ENCODE assay signal across 10 cellular contexts in the genomic region with DNA sequence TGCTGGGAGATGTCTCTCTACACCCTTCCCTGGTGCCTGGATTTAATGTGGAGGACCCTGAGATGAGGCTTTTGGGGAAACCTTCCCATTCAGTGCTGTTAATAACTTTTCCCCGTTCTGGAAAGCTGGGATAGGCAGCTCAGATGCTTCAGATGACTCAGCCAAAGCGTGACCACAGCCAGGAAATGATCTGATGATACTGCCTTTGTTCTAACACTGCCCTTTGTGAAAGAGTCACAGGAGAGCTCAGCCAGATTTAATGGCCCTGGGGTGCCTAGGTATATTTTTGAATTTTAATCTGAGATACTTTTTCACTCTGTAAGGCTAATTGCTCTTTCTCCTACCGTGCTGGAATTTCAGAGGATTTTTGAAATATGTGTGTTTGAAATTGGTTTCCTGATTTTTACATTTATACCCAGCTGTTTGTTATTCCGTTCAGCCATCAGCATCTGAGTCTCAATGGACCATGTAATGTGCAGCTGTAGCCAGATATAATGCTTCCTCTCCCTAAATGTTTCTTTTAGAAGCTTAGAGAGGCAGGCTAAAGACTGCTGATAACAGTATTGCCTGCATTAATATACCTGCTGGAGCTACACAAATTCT. TPM values are rescaled to one million over a fixed set of nuclear protein-coding genes. Genes with fewer than 3 reads are reported as not detected.
DNase-seq lines count a peak whose midpoint lies in the region; ATAC-seq and TF ChIP-seq lines count a peak whose summit lies in the region.
"Had no signal": no experiment of that assay in that cellular context is flagged by ENCODE, and none has a peak within 500 bp of the region (broad histone marks: within the 10 kb centered on the region; RNA-seq: fewer than 3 reads in every experiment).

No MANE protein-coding gene starts in this region.

- H3K36me3 Mint-ChIP-seq in naive thymus-derived CD4-positive, alpha-beta T cell = no peaks in the 10 kb centered on the region
- no peaks in the 10 kb centered on the region for H3K36me3 Mint-ChIP-seq in natural killer cell treated with Interleukin-12 subunit alpha and Interleukin-12 subunit beta and Interleukin-15 and Interleukin-18, amount 100 ng/mL, for 72 hours

- no peaks in the 10 kb centered on the region for H3F3A ChIP-seq in smooth muscle cell (ENCODE audit: low read depth)

- ATAC-seq in naive thymus-derived CD4-positive, alpha-beta T cell = no peak
- ATAC-seq in GM19351 (IDR thresholded peaks at IDR 0.05; ENCODE audit: unreplicated experiment) = no peak
- ATAC-seq in GM18907 (IDR thresholded peaks at IDR 0.05; ENCODE audit: unreplicated experiment) = no peak
- no peak for ATAC-seq in natural killer cell treated with Interleukin-12 subunit alpha and Interleukin-12 subunit beta and Interleukin-15 and Interleukin-18, amount 100 ng/mL, for 72 hours

- H3K36me3 ChIP-seq in breast epithelium = no peaks in the 10 kb centered on the region
- no peaks in the 10 kb centered on the region for H3K36me3 ChIP-seq in hepatocyte (replicated peaks; ENCODE audit: insufficient read depth, low read depth)
- no peaks in the 10 kb centered on the region for H3K36me3 ChIP-seq in smooth muscle cell (ENCODE audit: low read depth)
- H3K36me3 ChIP-seq in naive thymus-derived CD4-positive, alpha-beta T cell (ENCODE audit: control insufficient read depth in 2 of 3, insufficient read depth in 3 of 3, low read length in 3 of 3) = no peaks in the 10 kb centered on the region

- H3K9me3 Mint-ChIP-seq in naive thymus-derived CD4-positive, alpha-beta T cell = peaks cover 0 to 1% (median 0%) of the 10 kb centered on the region in 11 donors
- H3K9me3 Mint-ChIP-seq in natural killer cell treated with Interleukin-12 subunit alpha and Interleukin-12 subunit beta and Interleukin-15 and Interleukin-18, amount 100 ng/mL, for 72 hours = no peaks in the 10 kb centered on the region

- no peaks in the 10 kb centered on the region for H4K20me1 ChIP-seq in hepatocyte (ENCODE audit: insufficient read depth, poor library complexity, severe bottlenecking)
- no peaks in the 10 kb centered on the region for H4K20me1 ChIP-seq in smooth muscle cell (ENCODE audit: low read depth)

- peaks cover 0 to 8% (median 0%) of the 10 kb centered on the region in 7 donors for H3K4me1 Mint-ChIP-seq in naive thymus-derived CD4-positive, alpha-beta T cell
- H3K4me1 Mint-ChIP-seq in natural killer cell treated with Interleukin-12 subunit alpha and Interleukin-12 subunit beta and Interleukin-15 and Interleukin-18, amount 100 ng/mL, for 72 hours (ENCODE audit: low read depth in 2 of 2) = peaks cover 6 to 8% of the 10 kb centered on the region in 2 donors

- TF ChIP-seq CTCF in breast epithelium (IDR thresholded peaks at IDR 0.05) = no peak
- TF ChIP-seq CTCF in hepatocyte (IDR thresholded peaks at IDR 0.05; ENCODE audit: poor library complexity) = no peak
- TF ChIP-seq CTCF in smooth muscle cell (IDR thresholded peaks at IDR 0.05; ENCODE audit: borderline replicate concordance, insufficient read depth, poor library complexity, severe bottlenecking) = no peak

- peak; percentile 7 for DNase-seq in HT-29 (ENCODE audit: low spot score)
- DNase-seq in breast epithelium (ENCODE audit: low spot score in 2 of 2) = peak in 1 of 2 donors; percentile 56
- peak; percentile 46 for DNase-seq in hepatocyte (ENCODE audit: low spot score)
- no peak for DNase-seq in smooth muscle cell (lab: John Stamatoyannopoulos, UW; ENCODE audit: unreplicated experiment)
- DNase-seq in naive thymus-derived CD4-positive, alpha-beta T cell = no peak
- no peak for DNase-seq in natural killer cell treated with Interleukin-12 subunit alpha and Interleukin-12 subunit beta and Interleukin-15 and Interleukin-18, amount 100 ng/mL, for 72 hours (ENCODE audit: low spot score)
- DNase-seq: activated T-cell treated with anti-CD3 and anti-CD28 coated beads, Interleukin-2, amount 50 U/mL, for 48 hours; SIG-M5 had no signal

- 48% methylated on average over 4 of the region's 4 CpGs for WGBS in hepatocyte (ENCODE audit: low lambda C conversion rate, missing lambda C conversion rate)
- 28% methylated on average over 4 of the region's 4 CpGs for whole genome bisulfite sequencing in smooth muscle cell (ENCODE audit: low lambda C conversion rate)

- H3K27ac ChIP-seq in breast epithelium (peak overlapping the region; percentile 25 to 38), hepatocyte (peak overlapping the region; percentile 73), smooth muscle cell (ENCODE audit: low read depth) (no peak overlapping the region)
- H3K27ac ChIP-seq in naive thymus-derived CD4-positive, alpha-beta T cell (ENCODE audit: low read depth, low read length) = no peak overlapping the region

- H3K27ac Mint-ChIP-seq in naive thymus-derived CD4-positive, alpha-beta T cell = no peak overlapping the region
- H3K27ac Mint-ChIP-seq in natural killer cell treated with Interleukin-12 subunit alpha and Interleukin-12 subunit beta and Interleukin-15 and Interleukin-18, amount 100 ng/mL, for 72 hours = no peak overlapping the region

- H2AFZ ChIP-seq in hepatocyte = no peak overlapping the region
- H2AFZ ChIP-seq in smooth muscle cell (ENCODE audit: low read depth) = no peak overlapping the region

- intact Hi-C loops in breast epithelium (cut with DNase I; ENCODE audit: low total_unique reads) = no loop called here
- intact Hi-C loops in naive thymus-derived CD4-positive, alpha-beta T cell (cut with micrococcal nuclease) = loop anchor here in 1 of 2 donors (10.0 kb wide), 1 partner anchor 1701 kb away; no protein-coding TSS in a partner anchor

- H3K27me3 ChIP-seq in breast epithelium (no peaks in the 10 kb centered on the region), hepatocyte (no peaks in the 10 kb centered on the region), smooth muscle cell (ENCODE audit: low read depth) (no peaks in the 10 kb centered on the region)
- H3K27me3 ChIP-seq in naive thymus-derived CD4-positive, alpha-beta T cell (ENCODE audit: control insufficient read depth in 2 of 2, insufficient read depth in 2 of 2, low read length in 2 of 2) = no peaks in the 10 kb centered on the region

- H3K4me2 ChIP-seq in hepatocyte (no peak overlapping the region), smooth muscle cell (peak overlapping the region; percentile 47)

- H3K9me3 ChIP-seq in breast epithelium (no peaks in the 10 kb centered on the region), hepatocyte (ENCODE audit: low read depth) (no peaks in the 10 kb centered on the region), smooth muscle cell (replicated peaks; ENCODE audit: low read depth) (no peaks in the 10 kb centered on the region)
- H3K9me3 ChIP-seq in naive thymus-derived CD4-positive, alpha-beta T cell (ENCODE audit: control insufficient read depth in 2 of 3, low read length in 3 of 3) = no peaks in the 10 kb centered on the region

- CTCF ChIA-PET in naive thymus-derived CD4-positive, alpha-beta T cell (lab: Charles Lee) = no interaction called here

- H3K9me2 ChIP-seq in hepatocyte (replicated peaks; ENCODE audit: insufficient read depth) = no peaks in the 10 kb centered on the region

- H3K4me1 ChIP-seq in breast epithelium (no peaks in the 10 kb centered on the region), hepatocyte (ENCODE audit: insufficient read depth) (peaks cover 13% of the 10 kb centered on the region), smooth muscle cell (ENCODE audit: low read depth) (peaks cover 4% of the 10 kb centered on the region)
- no peaks in the 10 kb centered on the region for H3K4me1 ChIP-seq in naive thymus-derived CD4-positive, alpha-beta T cell (ENCODE audit: control insufficient read depth in 2 of 2, insufficient read depth in 2 of 2, low read length in 2 of 2)

- no peak overlapping the region for H3K4me3 Mint-ChIP-seq in naive thymus-derived CD4-positive, alpha-beta T cell
- no peak overlapping the region for H3K4me3 Mint-ChIP-seq in natural killer cell treated with Interleukin-12 subunit alpha and Interleukin-12 subunit beta and Interleukin-15 and Interleukin-18, amount 100 ng/mL, for 72 hours

- TF ChIP-seq POLR2A in breast epithelium (IDR thresholded peaks at IDR 0.05) = no peak

- no peak overlapping the region for H3K9ac ChIP-seq in smooth muscle cell (ENCODE audit: low read depth)

- H3K79me2 ChIP-seq in hepatocyte (no peaks in the 10 kb centered on the region), smooth muscle cell (ENCODE audit: low read depth) (no peaks in the 10 kb centered on the region)

- H3K4me3 ChIP-seq in breast epithelium (no peak overlapping the region), hepatocyte (no peak overlapping the region), smooth muscle cell (no peak overlapping the region)
- no peak overlapping the region for H3K4me3 ChIP-seq in naive thymus-derived CD4-positive, alpha-beta T cell (ENCODE audit: low read length)

- peaks cover 3 to 60% (median 22%) of the 10 kb centered on the region in 5 donors for H3K27me3 Mint-ChIP-seq in naive thymus-derived CD4-positive, alpha-beta T cell
- peaks cover 10 to 29% of the 10 kb centered on the region in 2 donors for H3K27me3 Mint-ChIP-seq in natural killer cell treated with Interleukin-12 subunit alpha and Interleukin-12 subunit beta and Interleukin-15 and Interleukin-18, amount 100 ng/mL, for 72 hours

- POLR2A ChIA-PET in naive thymus-derived CD4-positive, alpha-beta T cell (lab: Charles Lee) = interaction anchor here (0.5 to 0.8 kb wide), 4 partner anchors 18 to 276 kb away, joined by 3 to 4 read pairs (median 3); a partner anchor contains a TSS

RNA-seq across cellular contexts. Expression of a gene that starts 17.7 kb away (rescaled TPM):
- total RNA-seq in HT-29 (2014; rRNA removed; shearing (Covaris generic)) = not detected in 2 replicates
- total RNA-seq in breast epithelium (100 to 1,000 TPM in 1 of 3 donors, 10 to 100 TPM in 2; 40.0 to 178 (median 45.6) TPM), hepatocyte (13.0 and 16.6 TPM in 2 replicates), smooth muscle cell (1.4 and 4.7 TPM in 2 replicates)
- polyA plus RNA-seq in hepatocyte (25.9 and 26.9 TPM in 2 replicates), smooth muscle cell (2.9 and 3.0 TPM in 2 replicates)
- total RNA-seq in naive thymus-derived CD4-positive, alpha-beta T cell = 100 to 1,000 TPM; 135 to 207 (median 178) TPM
- 100 to 1,000 TPM; 139 to 202 TPM for polyA plus RNA-seq in naive thymus-derived CD4-positive, alpha-beta T cell
- 100 to 1,000 TPM; 185 to 208 TPM for total RNA-seq in natural killer cell treated with Interleukin-12 subunit alpha and Interleukin-12 subunit beta and Interleukin-15 and Interleukin-18, amount 100 ng/mL, for 72 hours

Comparison
In these comparisons a context has a peak if more than half of its experiments do, and no peak if none do; other contexts are left out.
1. DNase-seq: peak in HT-29 (single experiment) and hepatocyte (single experiment); none in smooth muscle cell (single experiment), naive thymus-derived CD4-positive, alpha-beta T cell (0 of 9) and natural killer cell treated with Interleukin-12 subunit alpha and Interleukin-12 subunit beta and Interleukin-15 and Interleukin-18, amount 100 ng/mL, for 72 hours (single experiment).
2. H3K27ac ChIP-seq: peak in breast epithelium (2 of 2) and hepatocyte (single experiment); none in smooth muscle cell (single experiment) and naive thymus-derived CD4-positive, alpha-beta T cell (single experiment).